25 cellular contexts compared by ENCODE assay signal in the genomic region with DNA sequence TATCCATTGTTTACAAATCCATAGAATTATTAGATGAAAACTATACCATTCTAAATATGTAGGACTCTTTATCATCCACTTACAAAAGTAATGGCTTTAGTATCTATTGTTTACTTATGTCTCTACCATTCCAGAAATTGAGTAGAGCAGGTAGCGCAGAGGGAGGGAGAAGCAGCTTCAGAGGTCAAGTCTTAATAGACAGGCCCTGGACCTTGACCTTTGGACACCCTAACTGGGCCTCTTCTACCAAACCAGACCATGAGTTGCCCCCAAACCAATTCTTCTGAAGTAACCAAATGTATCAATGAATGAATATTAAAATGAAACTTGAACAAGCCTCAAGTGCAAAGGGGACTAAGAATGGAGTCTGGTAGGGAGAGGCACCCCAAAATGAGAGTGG.
DNase-seq lines count a peak whose midpoint lies in the region; ATAC-seq and TF ChIP-seq lines count a peak whose summit lies in the region.
"Had no signal": no experiment of that assay in that cellular context is flagged by ENCODE, and none has a peak within 500 bp of the region (broad histone marks: within the 10 kb centered on the region; RNA-seq: fewer than 3 reads in every experiment).

No MANE protein-coding gene starts in this region.

- H3K9me3 Mint-ChIP-seq in mesothelial cell of epicardium, result peaks cover 13% of the 10 kb centered on the region
- H3K9me3 Mint-ChIP-seq: CD8-positive, alpha-beta memory T cell had no signal

- H3K27ac Mint-ChIP-seq in mesothelial cell of epicardium, result peak overlapping the region; percentile 96

- no peaks in the 10 kb centered on the region for H4K20me1 ChIP-seq in BLaER1 treated with 17β-estradiol and CSF1 and Interleukin-3, amounts not matched to agents 10 nM and 100 nM

- 97% methylated on average over 1 of the region's 1 CpG for whole genome bisulfite sequencing in thyroid gland, 2 donors

- H3K4me3 Mint-ChIP-seq in mesothelial cell of epicardium, result no peak overlapping the region
- H3K4me3 Mint-ChIP-seq: CD14-positive monocyte; CD8-positive, alpha-beta memory T cell had no signal

- H3K36me3 Mint-ChIP-seq in mesothelial cell of epicardium, result peaks cover 12% of the 10 kb centered on the region
- H3K36me3 Mint-ChIP-seq: CD14-positive monocyte had no signal

- peaks cover 42 to 91% (median 83%) of the 10 kb centered on the region in 10 experiments for H3K4me1 ChIP-seq in BLaER1 treated with 17β-estradiol and CSF1 and Interleukin-3, amounts not matched to agents 10 nM and 100 nM
- peaks cover 38 to 42% of the 10 kb centered on the region in 2 donors for H3K4me1 ChIP-seq in thyroid gland

- TF ChIP-seq CTCF in VCaP (conservative IDR thresholded peaks at IDR 0.05) (no peak), mesothelial cell of epicardium (IDR thresholded peaks at IDR 0.05; ENCODE audit: unreplicated experiment) (no peak), thyroid gland (IDR thresholded peaks at IDR 0.05) (no peak)

- H3K36me3 ChIP-seq in BLaER1 treated with 17β-estradiol and CSF1 and Interleukin-3, amounts not matched to agents 10 nM and 100 nM, result no peaks in the 10 kb centered on the region
- H3K36me3 ChIP-seq in thyroid gland, result no peaks in the 10 kb centered on the region
- H3K36me3 ChIP-seq: SJCRH30 had no signal

- peak overlapping the region; percentile 56 to 90 (median 67) for H3K4me2 ChIP-seq in BLaER1 treated with 17β-estradiol and CSF1 and Interleukin-3, amounts not matched to agents 10 nM and 100 nM

- no peaks in the 10 kb centered on the region for H3K27me3 ChIP-seq in BLaER1 treated with 17β-estradiol and CSF1 and Interleukin-3, amounts not matched to agents 10 nM and 100 nM
- H3K27me3 ChIP-seq in thyroid gland, result no peaks in the 10 kb centered on the region
- H3K27me3 ChIP-seq: SJCRH30 had no signal

- peaks cover 11 to 37% (median 28%) of the 10 kb centered on the region in 11 experiments; a peak in 21 of 22 replicates for H3K9me3 ChIP-seq in BLaER1 treated with 17β-estradiol and CSF1 and Interleukin-3, amounts not matched to agents 10 nM and 100 nM (replicated peaks in 1 of 11)
- H3K9me3 ChIP-seq in thyroid gland, result no peaks in the 10 kb centered on the region
- H3K9me3 ChIP-seq: SJCRH30 had no signal

- H3K4me1 Mint-ChIP-seq in mesothelial cell of epicardium, result peaks cover 50% of the 10 kb centered on the region
- H3K4me1 Mint-ChIP-seq: CD8-positive, alpha-beta memory T cell had no signal

- H3K4me3 ChIP-seq in BLaER1 treated with 17β-estradiol and CSF1 and Interleukin-3, amounts not matched to agents 10 nM and 100 nM, result no peak overlapping the region
- no peak overlapping the region for H3K4me3 ChIP-seq in thyroid gland (replicated peaks in 1 of 3)
- H3K4me3 ChIP-seq: SJCRH30 had no signal

- intact Hi-C loops in thyroid gland (cut with DNase I), result no loop called here

- peak overlapping the region in 4 of 11 experiments; percentile 14 to 44 (median 22); a peak in 4 of 22 replicates for H3K9ac ChIP-seq in BLaER1 treated with 17β-estradiol and CSF1 and Interleukin-3, amounts not matched to agents 10 nM and 100 nM

- TF ChIP-seq POLR2A in thyroid gland (IDR thresholded peaks at IDR 0.05), result no peak

- no peak for ATAC-seq in HG03457 (IDR thresholded peaks at IDR 0.05; ENCODE audit: unreplicated experiment)
- ATAC-seq: PC-3, SK-N-SH treated with all-trans-retinoic acid at 6 μM for 48 hours had no signal

- H3K27me3 Mint-ChIP-seq in mesothelial cell of epicardium (ENCODE audit: low read depth), result no peaks in the 10 kb centered on the region

- peak overlapping the region in 6 of 11 experiments; percentile 33 to 71 (median 64); a peak in 9 of 22 replicates for H3K27ac ChIP-seq in BLaER1 treated with 17β-estradiol and CSF1 and Interleukin-3, amounts not matched to agents 10 nM and 100 nM
- H3K27ac ChIP-seq in VCaP (peak overlapping the region; percentile 81), thyroid gland (peak overlapping the region; percentile 65 to 88 (median 85))

- no peak for DNase-seq in mesothelial cell of epicardium (ENCODE audit: low spot score in 2 of 2, unreplicated experiment in 2 of 2)
- no peak for DNase-seq in thyroid gland
- no peak for DNase-seq in NCI-H345 (lab: John Stamatoyannopoulos, UW)
- no peak for DNase-seq in stimulated activated CD4-positive, alpha-beta T cell treated with anti-CD3 and anti-CD28 coated beads, Interleukin-4, amount 100 ng/mL, for 1 hour
- DNase-seq: CD8-positive, alpha-beta memory T cell; DMS79 treated with DMSO at 0.1 percent for 48 hours; GF-D8; HCEC 1CT; KBM-7; MV-4-11; NCI-H1105; NCI-H1436 treated with DMSO at 0.1 percent for 48 hours; NCI-H187 treated with DMSO at 0.1 percent for 48 hours; NCI-H2107; NCI-H446 treated with DMSO at 0.1 percent for 48 hours; NCI-H526; NCI-H82; NK-92 treated with Interleukin-12 subunit alpha and Interleukin-12 subunit beta, amount 100 ng/mL, for 24 hours had no signal
